ENCODE assay signal across 13 cellular contexts in genomic region chr12:19451196-19451595, GRCh38. TPM values are rescaled to one million over a fixed set of nuclear protein-coding genes. Genes with fewer than 3 reads are reported as not detected.
A peak's percentile ranks its signal among the peaks of the same experiment; 100 is the strongest.
DNase-seq lines count a peak whose midpoint lies in the region; ATAC-seq and TF ChIP-seq lines count a peak whose summit lies in the region.
"Had no signal": no experiment of that assay in that cellular context is flagged by ENCODE, and none has a peak within 500 bp of the region (broad histone marks: within the 10 kb centered on the region; RNA-seq: fewer than 3 reads in every experiment).

No MANE protein-coding gene starts in this region.

- H3K27ac ChIP-seq in DND-41 (ENCODE audit: low read length) = no peak overlapping the region
- H3K27ac ChIP-seq in SU-DHL-6 (ENCODE audit: low read depth, low read length) = no peak overlapping the region
- H3K27ac ChIP-seq in trophoblast cell (ENCODE audit: low read depth, low read length) = no peak overlapping the region
- H3K27ac ChIP-seq: breast epithelium, epithelial cell of prostate had no signal

- no peak overlapping the region for H2BK12ac ChIP-seq in trophoblast cell (ENCODE audit: low read length)

- DNase-seq in DND-41 = no peak
- DNase-seq in globus pallidus (ENCODE audit: low spot score) = peak; percentile 29
- no peak for DNase-seq in trophoblast cell
- no peak for DNase-seq in inferior parietal cortex (ENCODE audit: extremely low spot score)
- DNase-seq in hepatic stellate cell (ENCODE audit: low spot score) = no peak
- DNase-seq in cerebellum (ENCODE audit: low spot score) = no peak
- no peak for DNase-seq in Ammon's horn (ENCODE audit: low spot score)
- DNase-seq: GF-D8; stimulated activated naive CD8-positive, alpha-beta T cell treated with anti-CD3 and anti-CD28 coated beads, Interleukin-15, Interleukin-2, amounts not matched to agents 100 U/mL and 50 U/mL, for 24 hours had no signal

- no peak overlapping the region for H4K91ac ChIP-seq in trophoblast cell (ENCODE audit: low read depth, low read length)

- no CpG with 5 or more reads among the region's 6 CpGs for WGBS in trophoblast cell (ENCODE audit: extremely low coverage, insufficient coverage, insufficient read length)

- no peaks in the 10 kb centered on the region for H3K79me1 ChIP-seq in trophoblast cell (ENCODE audit: low read length)

- H2AK5ac ChIP-seq in trophoblast cell (ENCODE audit: low read length) = no peak overlapping the region

- no peak overlapping the region for H4K12ac ChIP-seq in trophoblast cell (ENCODE audit: low read depth, low read length)

- H3K23ac ChIP-seq in trophoblast cell (ENCODE audit: low read length) = no peak overlapping the region

- H4K8ac ChIP-seq in trophoblast cell (ENCODE audit: low read depth, low read length) = no peak overlapping the region

- H3F3A ChIP-seq in SU-DHL-6 (ENCODE audit: insufficient read depth) = no peaks in the 10 kb centered on the region; the same call in 1 of the 2 replicates

- no peak overlapping the region for H2AFZ ChIP-seq in DND-41 (ENCODE audit: low read depth, low read length)
- no peak overlapping the region for H2AFZ ChIP-seq in SU-DHL-6 (ENCODE audit: low read depth, low read length, severe bottlenecking)
- H2AFZ ChIP-seq in trophoblast cell (ENCODE audit: insufficient read depth, low read length, poor library complexity) = no peak overlapping the region

- H2BK120ac ChIP-seq in trophoblast cell (ENCODE audit: insufficient read depth, low read length, poor library complexity) = no peak overlapping the region

- no peaks in the 10 kb centered on the region for H3K9me2 ChIP-seq in SU-DHL-6 (replicated peaks; ENCODE audit: insufficient read depth, low read length)

- H3K27me3 ChIP-seq in DND-41 (ENCODE audit: insufficient read depth, low read length, poor library complexity) = no peaks in the 10 kb centered on the region
- no peaks in the 10 kb centered on the region for H3K27me3 ChIP-seq in SU-DHL-6 (ENCODE audit: low read length)
- H3K27me3 ChIP-seq in trophoblast cell (ENCODE audit: insufficient read depth, low read length) = no peaks in the 10 kb centered on the region
- H3K27me3 ChIP-seq: breast epithelium had no signal

- H4K20me1 ChIP-seq in DND-41 (ENCODE audit: insufficient read depth, low read length) (peaks cover 89% of the 10 kb centered on the region), SU-DHL-6 (ENCODE audit: low read depth, low read length) (peaks cover 32% of the 10 kb centered on the region; the same call in 1 of the 2 replicates)

- H3K4ac ChIP-seq in trophoblast cell (ENCODE audit: low read depth, low read length) = peak overlapping the region; percentile 34

- no peak overlapping the region for H3K9ac ChIP-seq in DND-41 (ENCODE audit: low read depth, low read length)
- H3K9ac ChIP-seq in SU-DHL-6 (ENCODE audit: low read length) = no peak overlapping the region
- H3K9ac ChIP-seq in trophoblast cell (ENCODE audit: low read length) = no peak overlapping the region

- H3K4me1 ChIP-seq in DND-41 (ENCODE audit: insufficient read depth, low read length) = peaks cover 21% of the 10 kb centered on the region
- H3K4me1 ChIP-seq in trophoblast cell (ENCODE audit: control insufficient read depth in 1 of 2, insufficient read depth in 2 of 2, low read length in 2 of 2) = peaks cover 0 to 3% of the 10 kb centered on the region in 2 experiments
- H3K4me1 ChIP-seq: breast epithelium had no signal

- no peak overlapping the region for H3K14ac ChIP-seq in trophoblast cell (ENCODE audit: low read length)

- peaks cover 100% of the 10 kb centered on the region for H3K79me2 ChIP-seq in DND-41 (ENCODE audit: insufficient read depth, low read length)
- peaks cover 100% of the 10 kb centered on the region for H3K79me2 ChIP-seq in SU-DHL-6 (ENCODE audit: insufficient read depth, low read length)
- peaks cover 17% of the 10 kb centered on the region for H3K79me2 ChIP-seq in trophoblast cell (ENCODE audit: control insufficient read depth, insufficient read depth, low read length, poor library complexity)

- TF ChIP-seq CTCF in DND-41 (IDR thresholded peaks at IDR 0.05; ENCODE audit: borderline replicate concordance, extremely low read depth, low read length, poor library complexity, severe bottlenecking) (no peak), SU-DHL-6 (IDR thresholded peaks at IDR 0.05; ENCODE audit: insufficient read depth, low read length, poor library complexity, severe bottlenecking) (no peak)

- 0 out of 3 replicates have a peak, but pooled peaks have one; percentile 27 for ATAC-seq in DND-41 (ENCODE audit: insufficient read depth, low read depth)
- ATAC-seq: mucosa of descending colon; stimulated activated naive CD8-positive, alpha-beta T cell treated with anti-CD3 and anti-CD28 coated beads, Interleukin-15, Interleukin-2, amounts not matched to agents 100 U/mL and 50 U/mL, for 24 hours had no signal

- H3K9me3 ChIP-seq in DND-41 (ENCODE audit: insufficient read depth, low read length, severe bottlenecking) = no peaks in the 10 kb centered on the region
- no peaks in the 10 kb centered on the region for H3K9me3 ChIP-seq in SU-DHL-6 (ENCODE audit: insufficient read depth, low read length)
- H3K9me3 ChIP-seq in trophoblast cell (ENCODE audit: insufficient read depth, low read depth, low read length) = no peaks in the 10 kb centered on the region
- H3K9me3 ChIP-seq: breast epithelium, mucosa of descending colon had no signal

- no peak overlapping the region for H2BK5ac ChIP-seq in trophoblast cell (ENCODE audit: low read depth, low read length, poor library complexity)

- H3K36me3 ChIP-seq in DND-41 (ENCODE audit: insufficient read depth, low read length) = peaks cover 35% of the 10 kb centered on the region
- H3K36me3 ChIP-seq in SU-DHL-6 (ENCODE audit: low read length) = no peaks in the 10 kb centered on the region
- H3K36me3 ChIP-seq in trophoblast cell (ENCODE audit: control insufficient read depth in 1 of 2, insufficient read depth in 2 of 2, low read length in 2 of 2) = peaks cover 1 to 3% of the 10 kb centered on the region in 2 experiments
- H3K36me3 ChIP-seq: breast epithelium had no signal

- no peak overlapping the region; the same call in 1 of the 2 replicates for H3K4me2 ChIP-seq in DND-41 (ENCODE audit: insufficient read depth, low read length)
- H3K4me2 ChIP-seq in SU-DHL-6 (ENCODE audit: low read depth, low read length, poor library complexity, severe bottlenecking) = peak overlapping the region; percentile 56
- H3K4me2 ChIP-seq in trophoblast cell (ENCODE audit: low read length) = no peak overlapping the region

- H3K18ac ChIP-seq in trophoblast cell (ENCODE audit: low read length) = no peak overlapping the region

- H3K4me3 ChIP-seq in DND-41 (ENCODE audit: low read depth in 1 of 2, low read length in 2 of 2) = no peak overlapping the region
- no peak overlapping the region for H3K4me3 ChIP-seq in SU-DHL-6 (ENCODE audit: insufficient read depth, low read length, poor library complexity, severe bottlenecking)
- H3K4me3 ChIP-seq in trophoblast cell (ENCODE audit: low read depth, low read length) = no peak overlapping the region
- H3K4me3 ChIP-seq: breast epithelium, mucosa of descending colon had no signal

RNA-seq across cellular contexts. Expression of gene AEBP2, which starts 11.9 kb away (rescaled TPM):
- polyA plus RNA-seq in trophoblast cell (2013) = 66.3 and 67.4 TPM in 2 replicates
- 39.3 TPM for total RNA-seq in cerebellum
